38 cellular contexts compared by ENCODE assay signal in genomic region chr22:46452195-46453005, GRCh38.
A peak's percentile ranks its signal among the peaks of the same experiment; 100 is the strongest.
DNase-seq lines count a peak whose midpoint lies in the region; ATAC-seq and TF ChIP-seq lines count a peak whose summit lies in the region.
"Had no signal": no experiment of that assay in that cellular context is flagged by ENCODE, and none has a peak within 500 bp of the region (broad histone marks: within the 10 kb centered on the region; RNA-seq: fewer than 3 reads in every experiment).

No MANE protein-coding gene starts in this region.

- H3K27me3 ChIP-seq in esophagus squamous epithelium (peaks cover 0 to 15% (median 0%) of the 10 kb centered on the region in 4 donors), neuronal stem cell (ENCODE audit: control insufficient read depth in 3 of 3, insufficient read depth in 3 of 3, low read depth in 1 of 3, low read length in 3 of 3) (no peaks in the 10 kb centered on the region)
- no peaks in the 10 kb centered on the region for H3K27me3 ChIP-seq in CD8-positive, alpha-beta T cell (ENCODE audit: insufficient read depth, low read length)
- H3K27me3 ChIP-seq: vagina had no signal

- ATAC-seq in Right ventricle myocardium inferior (peak; percentile 67), GM19463 (IDR thresholded peaks at IDR 0.05; ENCODE audit: unreplicated experiment) (no peak)
- no peak for ATAC-seq in CD8-positive, alpha-beta T cell
- ATAC-seq: A549; activated CD4-positive, CD25-positive, alpha-beta regulatory T cell treated with anti-CD3 and anti-CD28 coated beads, Interleukin-2, amount 50 U/mL, for 24 hours; activated naive CD4-positive, alpha-beta T cell treated with anti-CD3 and anti-CD28 coated beads, Interleukin-2, amount 50 U/mL, for 72 hours; gastrocnemius medialis; naive thymus-derived CD8-positive, alpha-beta T cell; T-helper 17 cell had no signal

- H3K9me3 ChIP-seq in esophagus squamous epithelium (no peaks in the 10 kb centered on the region), neuronal stem cell (replicated peaks in 1 of 2; ENCODE audit: control insufficient read depth in 2 of 2, insufficient read depth in 1 of 2, low read depth in 1 of 2, low read length in 2 of 2) (peaks cover 0 to 1% of the 10 kb centered on the region in 2 donors)
- H3K9me3 ChIP-seq in CD8-positive, alpha-beta T cell (ENCODE audit: low read length), result no peaks in the 10 kb centered on the region
- H3K9me3 ChIP-seq: A549, gastrocnemius medialis, SK-N-SH, vagina had no signal

- H2BK12ac ChIP-seq in neuronal stem cell (ENCODE audit: low read length), result peak overlapping the region; percentile 36

- CTCF ChIA-PET in CD8-positive, alpha-beta T cell (lab: Charles Lee), result no interaction called here

- no peaks in the 10 kb centered on the region for H3K27me3 Mint-ChIP-seq in CD8-positive, alpha-beta T cell (ENCODE audit: low read depth)

- H2BK120ac ChIP-seq in neuronal stem cell (ENCODE audit: low read depth, low read length), result no peak overlapping the region

- POLR2A ChIA-PET in CD8-positive, alpha-beta T cell (lab: Charles Lee), result no interaction called here

- peak overlapping the region; percentile 83 for H2AK5ac ChIP-seq in neuronal stem cell (ENCODE audit: low read depth, low read length)

- H2AFZ ChIP-seq in neuronal stem cell (ENCODE audit: low read length), result no peak overlapping the region

- H3K4me2 ChIP-seq in neuronal stem cell (ENCODE audit: insufficient read depth, low read length, poor library complexity, severe bottlenecking), result no peak overlapping the region
- H3K4me2 ChIP-seq: A549, SK-N-SH, smooth muscle cell had no signal

- no peak for TF ChIP-seq POLR2A in esophagus squamous epithelium (IDR thresholded peaks at IDR 0.05)

- no peaks in the 10 kb centered on the region for H3K79me1 ChIP-seq in neuronal stem cell (ENCODE audit: low read depth, low read length)

- peaks cover 20 to 77% (median 43%) of the 10 kb centered on the region in 3 donors for H3K4me1 ChIP-seq in esophagus squamous epithelium
- peaks cover 20 to 27% of the 10 kb centered on the region in 2 donors for H3K4me1 ChIP-seq in neuronal stem cell (ENCODE audit: control insufficient read depth in 2 of 2, insufficient read depth in 1 of 2, low read depth in 1 of 2, low read length in 2 of 2)
- no peaks in the 10 kb centered on the region for H3K4me1 ChIP-seq in CD8-positive, alpha-beta T cell (ENCODE audit: insufficient read depth, low read length)
- H3K4me1 ChIP-seq: gastrocnemius medialis had no signal

- H4K91ac ChIP-seq in neuronal stem cell (ENCODE audit: low read depth, low read length, poor library complexity), result no peak overlapping the region

- H3K36me3 ChIP-seq in esophagus squamous epithelium (peaks cover 0 to 2% (median 0%) of the 10 kb centered on the region in 3 donors), neuronal stem cell (replicated peaks in 1 of 2; ENCODE audit: control insufficient read depth in 2 of 2, insufficient read depth in 2 of 2, low read length in 2 of 2) (peaks cover 0 to 3% of the 10 kb centered on the region in 2 donors)
- H3K36me3 ChIP-seq in CD8-positive, alpha-beta T cell (ENCODE audit: insufficient read depth, low read length), result no peaks in the 10 kb centered on the region
- H3K36me3 ChIP-seq: gastrocnemius medialis, vagina had no signal

- H2BK15ac ChIP-seq in neuronal stem cell (ENCODE audit: low read length), result no peak overlapping the region

- no peak overlapping the region for H3K14ac ChIP-seq in neuronal stem cell (ENCODE audit: low read length)

- WGBS in esophagus squamous epithelium, 2 donors, result 45% methylated on average over 2 of the region's 16 CpGs; no CpG with 5 or more reads in 1 of the 2 donors
- WGBS in neuronal stem cell (ENCODE audit: extremely low coverage in 2 of 2, insufficient read length in 2 of 2, insufficient replicate concordance in 1 of 2), 2 donors, result no CpG with 5 or more reads among the region's 16 CpGs

- H3K4me1 Mint-ChIP-seq in CD8-positive, alpha-beta T cell (ENCODE audit: low read depth), result no peaks in the 10 kb centered on the region
- H3K4me1 Mint-ChIP-seq: immature natural killer cell, T-helper 17 cell had no signal

- peak overlapping the region; percentile 58 for H2BK5ac ChIP-seq in neuronal stem cell (ENCODE audit: low read length)

- no peak overlapping the region for H3K4me3 ChIP-seq in esophagus squamous epithelium
- no peak overlapping the region for H3K4me3 ChIP-seq in neuronal stem cell (ENCODE audit: low read length in 2 of 2)
- H3K4me3 ChIP-seq in CD8-positive, alpha-beta T cell (ENCODE audit: low read depth, low read length), result no peak overlapping the region
- H3K4me3 ChIP-seq: A549, gastrocnemius medialis, smooth muscle cell, vagina had no signal

- H3K23ac ChIP-seq in neuronal stem cell (ENCODE audit: low read depth, low read length, poor library complexity), result peak overlapping the region; percentile 30

- no peaks in the 10 kb centered on the region for H3K36me3 Mint-ChIP-seq in CD8-positive, alpha-beta T cell
- H3K36me3 Mint-ChIP-seq: activated CD4-positive, alpha-beta memory T cell treated with anti-CD3 and anti-CD28 coated beads for 36 hours; activated naive CD4-positive, alpha-beta T cell treated with anti-CD3 and anti-CD28 coated beads, Interleukin-2, amount 50 U/mL, for 72 hours; immature natural killer cell; naive thymus-derived CD8-positive, alpha-beta T cell had no signal

- H3K27ac ChIP-seq in esophagus squamous epithelium, result peak overlapping the region; percentile 77 to 90 (median 85)
- no peak overlapping the region for H3K27ac ChIP-seq in neuronal stem cell (replicated peaks; ENCODE audit: low read length)
- no peak overlapping the region for H3K27ac ChIP-seq in CD8-positive, alpha-beta T cell (ENCODE audit: low read depth, low read length)
- H3K27ac ChIP-seq: gastrocnemius medialis, vagina had no signal

- H3K9me3 Mint-ChIP-seq in CD8-positive, alpha-beta T cell, result no peaks in the 10 kb centered on the region
- H3K9me3 Mint-ChIP-seq: activated CD4-positive, alpha-beta memory T cell treated with anti-CD3 and anti-CD28 coated beads for 36 hours; activated naive CD4-positive, alpha-beta T cell treated with anti-CD3 and anti-CD28 coated beads, Interleukin-2, amount 50 U/mL, for 72 hours; activated T-helper 2 cell treated with anti-CD3 and anti-CD28 coated beads, Interferon-gamma antibody, Interleukin-2, Interleukin-4, amounts not matched to agents 10 μg/mL and 5 μg/mL and 100 μg/mL, durations not matched to agents 14 hours and 24 hours and 36 hours; dendritic cell treated with granulocyte-macrophage colony-stimulating factor and Interleukin-4, amounts not matched to agents 40 ng/mL and 50 ng/mL, for 4 days; endodermal cell; immature natural killer cell; naive thymus-derived CD8-positive, alpha-beta T cell had no signal

- no peak overlapping the region for H3K27ac Mint-ChIP-seq in CD8-positive, alpha-beta T cell
- H3K27ac Mint-ChIP-seq: activated CD4-positive, alpha-beta memory T cell treated with anti-CD3 and anti-CD28 coated beads for 36 hours; activated naive CD4-positive, alpha-beta T cell treated with anti-CD3 and anti-CD28 coated beads, Interleukin-2, amount 50 U/mL, for 72 hours; activated T-helper 2 cell treated with anti-CD3 and anti-CD28 coated beads, Interferon-gamma antibody, Interleukin-2, Interleukin-4, amounts not matched to agents 10 μg/mL and 5 μg/mL and 100 μg/mL, durations not matched to agents 14 hours and 24 hours and 36 hours; dendritic cell treated with granulocyte-macrophage colony-stimulating factor and Interleukin-4, amounts not matched to agents 40 ng/mL and 50 ng/mL, for 4 days; endodermal cell; immature natural killer cell; naive thymus-derived CD8-positive, alpha-beta T cell; T-helper 17 cell had no signal

- intact Hi-C loops in Right ventricle myocardium inferior (cut with DNase I) (loop anchor here (10.0 kb wide), 1 partner anchor 82 kb away; the partner anchor contains the start of gene CELSR1), cardiac septum (cut with DNase I) (no loop called here), esophagus squamous epithelium (cut with DNase I) (loop anchor here (10.0 kb wide), 1 partner anchor 82 kb away; the partner anchor contains the start of gene CELSR1)
- intact Hi-C loops in CD8-positive, alpha-beta T cell (cut with DNase I, micrococcal nuclease), result no loop called here

- no peak for TF ChIP-seq CTCF in esophagus squamous epithelium (IDR thresholded peaks at IDR 0.05)
- no peak for TF ChIP-seq CTCF in CD8-positive, alpha-beta T cell (IDR thresholded peaks at IDR 0.05)

- peak overlapping the region; percentile 79 for H3K18ac ChIP-seq in neuronal stem cell (ENCODE audit: low read length)

- peak overlapping the region; percentile 77 for H4K8ac ChIP-seq in neuronal stem cell (ENCODE audit: low read depth, low read length)

- no peak overlapping the region for H3K4ac ChIP-seq in neuronal stem cell (ENCODE audit: low read length)

- H3K9ac ChIP-seq in neuronal stem cell (ENCODE audit: low read depth, low read length, poor library complexity), result no peak overlapping the region
- H3K9ac ChIP-seq: SK-N-SH had no signal

- H3K4me3 Mint-ChIP-seq in CD8-positive, alpha-beta T cell, result no peak overlapping the region
- H3K4me3 Mint-ChIP-seq: activated CD4-positive, alpha-beta memory T cell treated with anti-CD3 and anti-CD28 coated beads for 36 hours; dendritic cell treated with granulocyte-macrophage colony-stimulating factor and Interleukin-4, amounts not matched to agents 40 ng/mL and 50 ng/mL, for 4 days; endodermal cell; immature natural killer cell; naive thymus-derived CD8-positive, alpha-beta T cell; T-helper 17 cell had no signal

- DNase-seq in Right ventricle myocardium inferior (ENCODE audit: missing footprints) (peak; percentile 59), cardiac septum (ENCODE audit: low spot score) (no peak), esophagus squamous epithelium (lab: John Stamatoyannopoulos, UW) (no peak), neuronal stem cell (ENCODE audit: low spot score) (no peak), HuH-7.5 (ENCODE audit: low spot score) (no peak)
- no peak for DNase-seq in stimulated activated CD4-positive, alpha-beta T cell treated with anti-CD3 and anti-CD28 coated beads, Interleukin-1b, Interleukin-23, amount 100 ng/mL, for 48 hours
- no peak for DNase-seq in CD8-positive, alpha-beta T cell
- DNase-seq: activated CD4-positive, alpha-beta memory T cell treated with anti-CD3 and anti-CD28 coated beads for 36 hours; activated CD8-positive, alpha-beta memory T cell treated with anti-CD3 and anti-CD28 coated beads, Interleukin-2, amount 50 U/mL, for 48 hours; AML-193; aorta; caudate nucleus; DMS53; endodermal cell; gastrocnemius medialis; GDM1; HCEC 1CT; hippocampal formation; immature natural killer cell; KBM-7; MM.1S; naive thymus-derived CD8-positive, alpha-beta T cell; NCI-H1417 treated with DMSO at 0.1 percent for 48 hours; NCI-H2081 treated with DMSO at 0.1 percent for 48 hours; NCI-H774; occipital lobe; RPMI8226; SK-N-SH; stimulated activated CD4-positive, alpha-beta T cell treated with anti-CD3 and anti-CD28 coated beads, Interleukin-2, amount 100 ng/mL, for 24 hours; T-helper 17 cell had no signal

Comparison
In these comparisons a context has a peak if more than half of its experiments do, and no peak if none do; other contexts are left out.
1. intact Hi-C loops: an anchor here in Right ventricle myocardium inferior (10.0 kb wide) and esophagus squamous epithelium (10.0 kb wide); none called in cardiac septum and CD8-positive, alpha-beta T cell.
2. H3K27ac ChIP-seq: peak in esophagus squamous epithelium (4 of 4); none in neuronal stem cell (single experiment) and CD8-positive, alpha-beta T cell (single experiment).